Comparison of ENCODE assay signal across 1 cellular context in the genomic region with DNA sequence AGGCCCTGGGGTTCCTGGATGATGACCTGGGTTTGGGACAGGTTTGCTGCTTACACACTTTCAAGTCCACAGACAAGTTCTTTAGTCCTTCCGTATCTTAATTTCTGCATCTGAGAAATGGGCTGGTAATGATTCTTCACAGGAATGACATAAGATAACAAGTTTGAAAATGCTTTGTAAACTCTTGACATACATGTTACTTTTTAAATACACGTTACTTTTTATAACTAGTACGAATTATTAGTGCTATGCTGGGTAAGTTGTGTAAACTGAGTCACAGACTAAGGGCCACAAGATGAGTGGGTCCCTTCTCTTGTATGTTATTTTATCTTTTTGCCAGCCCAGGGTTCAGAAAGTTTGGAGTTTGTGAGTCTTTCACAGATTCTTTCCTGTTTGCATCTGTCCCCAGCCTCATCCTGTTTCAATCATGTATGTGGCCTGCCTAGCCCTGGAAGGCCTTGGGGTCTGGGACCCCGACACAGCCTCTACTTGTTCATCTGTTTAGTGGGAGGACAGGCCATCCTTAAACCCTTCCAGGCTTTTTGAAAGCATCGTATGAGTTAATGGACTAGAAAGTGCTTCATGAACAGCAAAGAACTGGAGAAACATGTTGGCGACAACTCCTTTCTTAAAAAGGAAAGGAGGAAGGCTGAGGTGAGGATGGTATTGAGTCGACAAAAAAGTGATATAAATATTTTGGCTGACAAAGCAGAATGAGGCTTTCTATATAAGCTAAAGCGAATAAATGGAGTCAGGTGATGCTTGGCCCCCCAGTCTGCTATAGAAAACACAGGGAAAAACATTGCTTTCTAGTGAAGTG.
TF ChIP-seq lines count a peak whose summit lies in the region.

No MANE protein-coding gene starts in this region.

TF ChIP-seq in IMR-90, 13 proteins besides CTCF, POLR2A, EP300 and RAD21:
- peak; percentile 48 for TF ChIP-seq MAFK (IDR thresholded peaks at IDR 0.05; ENCODE audit: low read depth, low read length)
- TF ChIP-seq RCOR1 (IDR thresholded peaks at IDR 0.05; ENCODE audit: insufficient replicate concordance, low read length), result no peak
- TF ChIP-seq USF2 (IDR thresholded peaks at IDR 0.05; ENCODE audit: low read depth, low read length), result no peak
- no peak for TF ChIP-seq CEBPB (IDR thresholded peaks at IDR 0.05; ENCODE audit: low read depth, low read length)
- TF ChIP-seq MXI1 (IDR thresholded peaks at IDR 0.05; ENCODE audit: borderline replicate concordance, low read depth, low read length), result no peak
- no peak for TF ChIP-seq NFE2L2 (IDR thresholded peaks at IDR 0.05; ENCODE audit: low read depth, low read length)
- TF ChIP-seq, protein P1, sequence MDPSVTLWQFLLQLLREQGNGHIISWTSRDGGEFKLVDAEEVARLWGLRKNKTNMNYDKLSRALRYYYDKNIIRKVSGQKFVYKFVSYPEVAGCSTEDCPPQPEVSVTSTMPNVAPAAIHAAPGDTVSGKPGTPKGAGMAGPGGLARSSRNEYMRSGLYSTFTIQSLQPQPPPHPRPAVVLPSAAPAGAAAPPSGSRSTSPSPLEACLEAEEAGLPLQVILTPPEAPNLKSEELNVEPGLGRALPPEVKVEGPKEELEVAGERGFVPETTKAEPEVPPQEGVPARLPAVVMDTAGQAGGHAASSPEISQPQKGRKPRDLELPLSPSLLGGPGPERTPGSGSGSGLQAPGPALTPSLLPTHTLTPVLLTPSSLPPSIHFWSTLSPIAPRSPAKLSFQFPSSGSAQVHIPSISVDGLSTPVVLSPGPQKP (IDR thresholded peaks at IDR 0.05; ENCODE audit: borderline replicate concordance, low read depth, low read length), result no peak
